ENCODE assay signal across 8 cellular contexts in genomic region chr12:57750561-57751431, GRCh38. TPM values are rescaled to one million over a fixed set of nuclear protein-coding genes. Genes with fewer than 3 reads are reported as not detected.
DNase-seq lines count a peak whose midpoint lies in the region; ATAC-seq and TF ChIP-seq lines count a peak whose summit lies in the region.

No MANE protein-coding gene starts in this region.

- peaks cover 60% of the 10 kb centered on the region for H3K36me3 ChIP-seq in SJSA1
- peaks cover 38 to 49% (median 44%) of the 10 kb centered on the region in 4 donors for H3K36me3 ChIP-seq in esophagus muscularis mucosa
- H3K36me3 ChIP-seq in trophoblast cell (ENCODE audit: control insufficient read depth in 1 of 2, insufficient read depth in 2 of 2, low read length in 2 of 2): peaks cover 18 to 31% of the 10 kb centered on the region in 2 experiments

- peak overlapping the region; percentile 80 for H4K8ac ChIP-seq in trophoblast cell (ENCODE audit: low read depth, low read length)

- peaks cover 9% of the 10 kb centered on the region for H3K79me2 ChIP-seq in trophoblast cell (ENCODE audit: control insufficient read depth, insufficient read depth, low read length, poor library complexity)

- H3K4ac ChIP-seq in trophoblast cell (ENCODE audit: low read depth, low read length): peak overlapping the region; percentile 85

- no peaks in the 10 kb centered on the region for H3K9me3 ChIP-seq in SJSA1 (replicated peaks)
- no peaks in the 10 kb centered on the region for H3K9me3 ChIP-seq in esophagus muscularis mucosa
- H3K9me3 ChIP-seq in trophoblast cell (ENCODE audit: insufficient read depth, low read depth, low read length): peaks cover 3% of the 10 kb centered on the region

- no peak overlapping the region for H4K91ac ChIP-seq in trophoblast cell (ENCODE audit: low read depth, low read length)

- no peak overlapping the region for H2BK120ac ChIP-seq in trophoblast cell (ENCODE audit: insufficient read depth, low read length, poor library complexity)

- H3K14ac ChIP-seq in trophoblast cell (ENCODE audit: low read length): peak overlapping the region; percentile 71

- H3K27me3 ChIP-seq in SJSA1 (replicated peaks) (peaks cover 17% of the 10 kb centered on the region), esophagus muscularis mucosa (no peaks in the 10 kb centered on the region), trophoblast cell (ENCODE audit: insufficient read depth, low read length) (peaks cover 11% of the 10 kb centered on the region)

- H3K27ac ChIP-seq in SJSA1 (peak overlapping the region; percentile 90), esophagus muscularis mucosa (replicated peaks in 1 of 4) (peak overlapping the region; percentile 80 to 92 (median 90)), trophoblast cell (ENCODE audit: low read depth, low read length) (no peak overlapping the region)

- H2AK5ac ChIP-seq in trophoblast cell (ENCODE audit: low read length): peak overlapping the region; percentile 73

- ATAC-seq in HG03520 (IDR thresholded peaks at IDR 0.05; ENCODE audit: unreplicated experiment) (no peak), HG03521 (IDR thresholded peaks at IDR 0.05; ENCODE audit: unreplicated experiment) (no peak)

- H3K4me3 ChIP-seq in GM08714 (ENCODE audit: low read length) (peak overlapping the region; percentile 86), SJSA1 (peak overlapping the region; percentile 59), esophagus muscularis mucosa (peak overlapping the region; percentile 61 to 91 (median 72)), trophoblast cell (ENCODE audit: low read depth, low read length) (peak overlapping the region; percentile 78)

- no peak overlapping the region for H4K12ac ChIP-seq in trophoblast cell (ENCODE audit: low read depth, low read length)

- no peak overlapping the region for H2BK12ac ChIP-seq in trophoblast cell (ENCODE audit: low read length)

- H3K9ac ChIP-seq in trophoblast cell (ENCODE audit: low read length): peak overlapping the region; percentile 54

- no peak overlapping the region for H2AFZ ChIP-seq in trophoblast cell (ENCODE audit: insufficient read depth, low read length, poor library complexity)

- no peak for TF ChIP-seq CTCF in esophagus muscularis mucosa (IDR thresholded peaks at IDR 0.05)

- H3K4me1 ChIP-seq in SJSA1 (replicated peaks): peaks cover 44% of the 10 kb centered on the region
- H3K4me1 ChIP-seq in esophagus muscularis mucosa: peaks cover 20 to 59% (median 37%) of the 10 kb centered on the region in 4 donors
- peaks cover 7 to 15% of the 10 kb centered on the region in 2 experiments for H3K4me1 ChIP-seq in trophoblast cell (ENCODE audit: control insufficient read depth in 1 of 2, insufficient read depth in 2 of 2, low read length in 2 of 2)

- 89% methylated on average over 15 of the region's 15 CpGs for WGBS in esophagus muscularis mucosa
- no CpG with 5 or more reads among the region's 15 CpGs for WGBS in trophoblast cell (ENCODE audit: extremely low coverage, insufficient coverage, insufficient read length)

- no peak for TF ChIP-seq EP300 in esophagus muscularis mucosa (IDR thresholded peaks at IDR 0.05)

- H2BK5ac ChIP-seq in trophoblast cell (ENCODE audit: low read depth, low read length, poor library complexity): no peak overlapping the region

- peak; percentile 74 to 95 for DNase-seq in SJSA1 (ENCODE audit: low read depth in 1 of 2, low spot score in 2 of 2)
- no peak for DNase-seq in esophagus muscularis mucosa (ENCODE audit: extremely low spot score)
- no peak for DNase-seq in trophoblast cell
- no peak for DNase-seq in SIG-M5 (lab: John Stamatoyannopoulos, UW)
- no peak for DNase-seq in DMS 273 treated with DMSO at 0.1 percent for 48 hours (lab: John Stamatoyannopoulos, UW)

- H3K4me2 ChIP-seq in trophoblast cell (ENCODE audit: low read length): peak overlapping the region; percentile 85

- no peak overlapping the region for H3K18ac ChIP-seq in trophoblast cell (ENCODE audit: low read length)

- intact Hi-C loops in esophagus muscularis mucosa (cut with DNase I): no loop called here

- peaks cover 3% of the 10 kb centered on the region for H3K79me1 ChIP-seq in trophoblast cell (ENCODE audit: low read length)

- H3K23ac ChIP-seq in trophoblast cell (ENCODE audit: low read length): no peak overlapping the region

- TF ChIP-seq POLR2A in esophagus muscularis mucosa (IDR thresholded peaks at IDR 0.05; ENCODE audit: low read depth): no peak

RNA-seq across cellular contexts. Expression of gene CDK4, which starts 1.3 kb away (rescaled TPM):
- total RNA-seq in SJSA1 (2014; rRNA removed; shearing (Covaris generic)): 3,953 and 4,723 TPM in 2 replicates
- total RNA-seq in esophagus muscularis mucosa: 10 to 100 TPM; 43.6 to 85.7 (median 71.3) TPM
- polyA plus RNA-seq in trophoblast cell (2013): 66.1 and 68.0 TPM in 2 replicates

RNA-seq across cellular contexts. Expression of gene MARCHF9, which starts 4.1 kb away (rescaled TPM):
- total RNA-seq in SJSA1 (2014; rRNA removed; shearing (Covaris generic)): 88.7 and 107 TPM in 2 replicates
- total RNA-seq in esophagus muscularis mucosa: 10 to 100 TPM in 2 of 4 donors, 1 to 10 TPM in 2; 5.6 to 16.9 (median 10.7) TPM
- polyA plus RNA-seq in trophoblast cell (2013): 1.1 and 1.4 TPM in 2 replicates

RNA-seq across cellular contexts. Expression of gene TSPAN31, which starts 6.0 kb away (rescaled TPM):
- 429 and 571 TPM in 2 replicates for total RNA-seq in SJSA1 (2014; rRNA removed; shearing (Covaris generic))
- 10 to 100 TPM; 34.3 to 45.1 (median 42.1) TPM for total RNA-seq in esophagus muscularis mucosa
- polyA plus RNA-seq in trophoblast cell (2013): 8.1 and 8.8 TPM in 2 replicates

RNA-seq across cellular contexts. Expression of gene AGAP2, which starts 12.3 kb away (rescaled TPM):
- 0.78 and 0.89 TPM in 2 replicates for total RNA-seq in SJSA1 (2014; rRNA removed; shearing (Covaris generic))
- total RNA-seq in esophagus muscularis mucosa: 10 to 100 TPM in 1 of 4 donors, 1 to 10 TPM in 3; 2.5 to 11.2 (median 3.6) TPM
- polyA plus RNA-seq in trophoblast cell (2013): 0.01 TPM in 1 of 2 replicates, not detected in the other

RNA-seq across cellular contexts. Expression of gene CYP27B1, which starts 16.1 kb away (rescaled TPM):
- 12.9 and 21.9 TPM in 2 replicates for total RNA-seq in SJSA1 (2014; rRNA removed; shearing (Covaris generic))
- total RNA-seq in esophagus muscularis mucosa: under 1 TPM in 2 of 4 donors, not detected in 2; 0.32 to 0.66 TPM
- 0.48 and 0.51 TPM in 2 replicates for polyA plus RNA-seq in trophoblast cell (2013)

Comparison
In these comparisons a context has a peak if more than half of its experiments do, and no peak if none do; other contexts are left out.
1. DNase-seq: peak in SJSA1 (2 of 2); none in esophagus muscularis mucosa (single experiment), trophoblast cell (0 of 2), SIG-M5 (single experiment) and DMS 273 treated with DMSO at 0.1 percent for 48 hours (single experiment).
2. RNA of gene CDK4, which starts 1.3 kb away (total RNA-seq): 3,953 to 4,723 TPM in SJSA1; 43.6 to 85.7 TPM in esophagus muscularis mucosa; every median in the first group is over 10 times any median in the second.
3. Peak in every context shown above with its lines, with median percentiles within 50 percentile points of each other: H3K4me3 ChIP-seq.